19 cellular contexts compared by ENCODE assay signal in the genomic region with DNA sequence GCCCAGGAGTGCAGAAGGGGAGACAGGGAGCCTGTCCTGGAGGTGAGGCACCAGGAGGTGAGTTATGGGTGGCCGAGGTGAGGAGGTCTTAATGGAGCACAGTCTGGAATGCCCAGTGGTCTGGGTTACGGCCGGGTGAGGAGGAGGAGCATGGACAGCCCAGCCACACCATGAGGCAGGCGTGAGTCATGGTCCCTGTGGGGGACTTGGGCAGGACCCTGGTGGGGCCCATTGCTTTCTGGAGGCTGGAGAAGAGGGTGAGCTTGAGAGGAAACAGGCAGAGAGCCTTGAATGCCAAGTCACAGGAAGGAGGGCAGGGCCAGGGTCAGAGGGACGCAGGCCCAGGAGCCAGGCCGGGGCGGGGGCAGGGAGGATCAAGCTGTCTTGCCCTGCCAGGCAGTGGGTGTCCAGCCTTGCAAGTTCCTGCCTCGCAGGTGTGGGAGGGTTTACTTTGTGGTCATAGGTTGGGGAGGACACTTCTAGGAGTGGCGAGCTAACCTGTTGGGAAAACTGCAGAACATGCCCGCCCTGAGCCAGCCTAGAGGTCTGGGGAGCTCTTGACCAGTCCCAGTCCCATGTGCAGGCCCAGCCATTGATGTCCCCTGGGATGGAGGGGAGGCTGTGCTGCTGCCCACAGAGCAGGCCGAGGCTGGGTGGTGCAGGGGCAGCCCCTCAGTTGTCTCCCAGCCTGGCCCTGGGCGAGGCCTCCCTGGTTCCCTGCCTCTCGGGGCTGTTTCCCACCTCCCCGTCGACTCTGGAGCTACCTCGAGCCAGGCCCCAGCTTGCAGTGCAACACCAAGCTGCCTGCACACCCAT. TPM values are rescaled to one million over a fixed set of nuclear protein-coding genes. Genes with fewer than 3 reads are reported as not detected.
DNase-seq lines count a peak whose midpoint lies in the region; ATAC-seq and TF ChIP-seq lines count a peak whose summit lies in the region.
"Had no signal": no experiment of that assay in that cellular context is flagged by ENCODE, and none has a peak within 500 bp of the region (broad histone marks: within the 10 kb centered on the region; RNA-seq: fewer than 3 reads in every experiment).

No MANE protein-coding gene starts in this region.

- 0 out of 2 replicates have a peak, but pooled peaks cover 10% of the 10 kb centered on the region for H3K4me1 ChIP-seq in BLaER1

- no peak overlapping the region for H3K9ac ChIP-seq in BLaER1

- H3K36me3 Mint-ChIP-seq in brain (peaks cover 6% of the 10 kb centered on the region), naive B cell (no peaks in the 10 kb centered on the region), progenitor cell of endocrine pancreas (ENCODE audit: insufficient read depth) (no peaks in the 10 kb centered on the region)
- peaks cover 1 to 2% of the 10 kb centered on the region in 2 donors for H3K36me3 Mint-ChIP-seq in activated T-cell treated with anti-CD3 and anti-CD28 coated beads, Interleukin-2, amount 50 U/mL, for 72 hours (ENCODE audit: insufficient read depth in 2 of 2)
- peaks cover 1% of the 10 kb centered on the region for H3K36me3 Mint-ChIP-seq in activated naive CD8-positive, alpha-beta T cell treated with anti-CD3 and anti-CD28 coated beads, Interleukin-2, amount 50 U/mL, for 24 hours (ENCODE audit: low read depth)

- H3K4me1 Mint-ChIP-seq in brain (peaks cover 15% of the 10 kb centered on the region), naive B cell (peaks cover 0 to 4% (median 3%) of the 10 kb centered on the region in 3 donors), progenitor cell of endocrine pancreas (ENCODE audit: low read depth) (no peaks in the 10 kb centered on the region)
- peaks cover 4% of the 10 kb centered on the region for H3K4me1 Mint-ChIP-seq in activated T-cell treated with anti-CD3 and anti-CD28 coated beads, Interleukin-2, amount 50 U/mL, for 72 hours (ENCODE audit: low read depth)
- peaks cover 2% of the 10 kb centered on the region for H3K4me1 Mint-ChIP-seq in activated naive CD8-positive, alpha-beta T cell treated with anti-CD3 and anti-CD28 coated beads, Interleukin-2, amount 50 U/mL, for 24 hours
- H3K4me1 Mint-ChIP-seq: H9 had no signal

- H3K4me3 Mint-ChIP-seq in brain = peak overlapping the region in 4 of 5 experiments; percentile 31 to 71 (median 51)
- peak overlapping the region in 5 of 8 donors; percentile 2 to 85 (median 37) for H3K4me3 Mint-ChIP-seq in naive B cell
- no peak overlapping the region for H3K4me3 Mint-ChIP-seq in activated T-cell treated with anti-CD3 and anti-CD28 coated beads, Interleukin-2, amount 50 U/mL, for 72 hours
- no peak overlapping the region for H3K4me3 Mint-ChIP-seq in activated naive CD8-positive, alpha-beta T cell treated with anti-CD3 and anti-CD28 coated beads, Interleukin-2, amount 50 U/mL, for 24 hours
- H3K4me3 Mint-ChIP-seq in progenitor cell of endocrine pancreas (ENCODE audit: low read depth) = no peak overlapping the region

- no peak for TF ChIP-seq CTCF in brain (conservative IDR thresholded peaks at IDR 0.05)
- TF ChIP-seq CTCF in progenitor cell of endocrine pancreas (IDR thresholded peaks at IDR 0.05; ENCODE audit: unreplicated experiment) = no peak

- no peaks in the 10 kb centered on the region for H4K20me1 ChIP-seq in BLaER1

- H3K9me3 Mint-ChIP-seq in brain (peaks cover 0 to 3% (median 2%) of the 10 kb centered on the region in 5 experiments), naive B cell (peaks cover 0 to 4% (median 0%) of the 10 kb centered on the region in 7 donors), progenitor cell of endocrine pancreas (ENCODE audit: low read depth) (no peaks in the 10 kb centered on the region)
- peaks cover 0 to 1% of the 10 kb centered on the region in 2 donors for H3K9me3 Mint-ChIP-seq in activated T-cell treated with anti-CD3 and anti-CD28 coated beads, Interleukin-2, amount 50 U/mL, for 72 hours
- H3K9me3 Mint-ChIP-seq in activated naive CD8-positive, alpha-beta T cell treated with anti-CD3 and anti-CD28 coated beads, Interleukin-2, amount 50 U/mL, for 24 hours = no peaks in the 10 kb centered on the region

- no peaks in the 10 kb centered on the region for H3K27me3 ChIP-seq in BLaER1
- H3K27me3 ChIP-seq in H7 (ENCODE audit: control insufficient read depth, insufficient read depth, low read length) = peaks cover 10% of the 10 kb centered on the region

- no peak for ATAC-seq in naive B cell (ENCODE audit: low read depth in 2 of 2)
- ATAC-seq in activated T-cell treated with anti-CD3 and anti-CD28 coated beads, Interleukin-2, amount 50 U/mL, for 72 hours (replicated peaks in 1 of 2) = no peak
- ATAC-seq in activated naive CD8-positive, alpha-beta T cell treated with anti-CD3 and anti-CD28 coated beads, Interleukin-2, amount 50 U/mL, for 24 hours = no peak
- ATAC-seq: Right ventricle myocardium inferior had no signal

- H3K27ac ChIP-seq in BLaER1 = no peak overlapping the region
- H3K27ac ChIP-seq: Peyer's patch had no signal

- no peak overlapping the region for H3K4me3 ChIP-seq in BLaER1
- H3K4me3 ChIP-seq in H7 (ENCODE audit: insufficient read depth, low read depth, low read length) = no peak overlapping the region
- H3K4me3 ChIP-seq: Peyer's patch had no signal

- H3K4me2 ChIP-seq in BLaER1 = 0 out of 2 replicates have a peak overlapping the region, but pooled peaks have one; percentile 13

- H3K36me3 ChIP-seq in BLaER1 = no peaks in the 10 kb centered on the region
- H3K36me3 ChIP-seq in H7 (replicated peaks; ENCODE audit: control insufficient read depth, insufficient read depth, low read length) = no peaks in the 10 kb centered on the region; the same call in 1 of the 2 replicates
- H3K36me3 ChIP-seq: Peyer's patch had no signal

- H3K27ac Mint-ChIP-seq in brain = peak overlapping the region in 1 of 5 experiments; percentile 37
- no peak overlapping the region for H3K27ac Mint-ChIP-seq in naive B cell
- no peak overlapping the region for H3K27ac Mint-ChIP-seq in activated T-cell treated with anti-CD3 and anti-CD28 coated beads, Interleukin-2, amount 50 U/mL, for 72 hours
- H3K27ac Mint-ChIP-seq in activated naive CD8-positive, alpha-beta T cell treated with anti-CD3 and anti-CD28 coated beads, Interleukin-2, amount 50 U/mL, for 24 hours = no peak overlapping the region
- no peak overlapping the region for H3K27ac Mint-ChIP-seq in progenitor cell of endocrine pancreas
- H3K27ac Mint-ChIP-seq: CD8-positive, alpha-beta memory T cell; H9 had no signal

- peak; percentile 31 for DNase-seq in H7
- DNase-seq in naive B cell = no peak
- DNase-seq in activated T-cell treated with anti-CD3 and anti-CD28 coated beads, Interleukin-2, amount 50 U/mL, for 72 hours = no peak
- DNase-seq in activated naive CD8-positive, alpha-beta T cell treated with anti-CD3 and anti-CD28 coated beads, Interleukin-2, amount 50 U/mL, for 24 hours = no peak
- no peak for DNase-seq in progenitor cell of endocrine pancreas (ENCODE audit: low spot score, unreplicated experiment)
- DNase-seq: C1 segment of cervical spinal cord; CD8-positive, alpha-beta memory T cell; DMS79; H9; KG1; NCI-H1092; NCI-H1436 treated with DMSO at 0.1 percent for 48 hours; NCI-H2029 treated with DMSO at 0.1 percent for 48 hours had no signal

- H3K9me3 ChIP-seq in BLaER1 = peaks cover 18% of the 10 kb centered on the region
- H3K9me3 ChIP-seq: Peyer's patch had no signal

- H3K27me3 Mint-ChIP-seq in brain (peaks cover 24% of the 10 kb centered on the region), naive B cell (peaks cover 23 to 48% (median 40%) of the 10 kb centered on the region in 3 donors), progenitor cell of endocrine pancreas (peaks cover 24% of the 10 kb centered on the region)
- peaks cover 15% of the 10 kb centered on the region for H3K27me3 Mint-ChIP-seq in activated T-cell treated with anti-CD3 and anti-CD28 coated beads, Interleukin-2, amount 50 U/mL, for 72 hours (ENCODE audit: low read depth)
- H3K27me3 Mint-ChIP-seq in activated naive CD8-positive, alpha-beta T cell treated with anti-CD3 and anti-CD28 coated beads, Interleukin-2, amount 50 U/mL, for 24 hours = peaks cover 20% of the 10 kb centered on the region

RNA-seq across cellular contexts. Expression of a gene that starts 2.8 kb away (rescaled TPM):
- total RNA-seq in H7 (2014; rRNA removed; shearing (Covaris generic)) = 1.4 and 2.3 TPM in 2 replicates
- 13.6 TPM for polyA plus RNA-seq in brain (ENCODE audit: insufficient read depth, low read depth, low replicate concordance)
- not detected for polyA plus RNA-seq in naive B cell (ENCODE audit: low read depth in 6 of 6)
- under 1 TPM; 0.02 to 0.07 TPM for total RNA-seq in activated T-cell treated with anti-CD3 and anti-CD28 coated beads, Interleukin-2, amount 50 U/mL, for 72 hours
- total RNA-seq in progenitor cell of endocrine pancreas = 2.1 and 2.4 TPM in 2 replicates
- total RNA-seq: CD8-positive, alpha-beta memory T cell; HT-29; NCI-H460 had no signal
- polyA plus RNA-seq: CD8-positive, alpha-beta memory T cell had no signal

Comparison
In these comparisons a context has a peak if more than half of its experiments do, and no peak if none do; other contexts are left out.
1. H3K4me3 Mint-ChIP-seq: peak in brain (4 of 5) and naive B cell (5 of 8); none in activated T-cell treated with anti-CD3 and anti-CD28 coated beads, Interleukin-2, amount 50 U/mL, for 72 hours (0 of 2), activated naive CD8-positive, alpha-beta T cell treated with anti-CD3 and anti-CD28 coated beads, Interleukin-2, amount 50 U/mL, for 24 hours (single experiment) and progenitor cell of endocrine pancreas (single experiment).